Comparison of ENCODE assay signal across 14 cellular contexts in genomic region chr5:90877049-90877448, GRCh38.
DNase-seq lines count a peak whose midpoint lies in the region; ATAC-seq and TF ChIP-seq lines count a peak whose summit lies in the region.
"Had no signal": no experiment of that assay in that cellular context is flagged by ENCODE, and none has a peak within 500 bp of the region (broad histone marks: within the 10 kb centered on the region; RNA-seq: fewer than 3 reads in every experiment).

No MANE protein-coding gene starts in this region.

- H3K27ac ChIP-seq in GM23338 (ENCODE audit: low read depth), result no peak overlapping the region
- H3K27ac ChIP-seq in mesenchymal stem cell (ENCODE audit: low read length, poor library complexity, severe bottlenecking), result peak overlapping the region; percentile 34
- H3K27ac ChIP-seq in smooth muscle cell (ENCODE audit: low read depth), result peak overlapping the region; percentile 95
- H3K27ac ChIP-seq in WERI-Rb-1, result no peak overlapping the region

- H3K4me1 ChIP-seq in GM23338 (ENCODE audit: insufficient read depth) (peaks cover 23% of the 10 kb centered on the region), mesenchymal stem cell (ENCODE audit: control insufficient read depth, insufficient read depth, low read depth, low read length) (peaks cover 8% of the 10 kb centered on the region), smooth muscle cell (ENCODE audit: low read depth) (peaks cover 44% of the 10 kb centered on the region)

- H3K9me3 ChIP-seq in mesenchymal stem cell (ENCODE audit: control insufficient read depth, low read length) (no peaks in the 10 kb centered on the region), smooth muscle cell (replicated peaks; ENCODE audit: low read depth) (no peaks in the 10 kb centered on the region), WERI-Rb-1 (ENCODE audit: severe bottlenecking) (no peaks in the 10 kb centered on the region)

- DNase-seq in GM23338 (ENCODE audit: low spot score) (no peak), amniotic epithelial cell (ENCODE audit: low read depth) (peak; percentile 16), mesenchymal stem cell (no peak), smooth muscle cell (lab: John Stamatoyannopoulos, UW; ENCODE audit: unreplicated experiment) (no peak), dedifferentiated amniotic fluid mesenchymal stem cell (ENCODE audit: extremely low spot score) (no peak), WERI-Rb-1 (no peak), GM10248 (ENCODE audit: extremely low spot score) (no peak)
- DNase-seq: CD8-positive, alpha-beta T cell; COR-L47; DND-41; GDM1; HCEC 1CT; HFFc6 had no signal

- H4K20me1 ChIP-seq in GM23338 (replicated peaks; ENCODE audit: insufficient read depth) (no peaks in the 10 kb centered on the region), smooth muscle cell (ENCODE audit: low read depth) (no peaks in the 10 kb centered on the region)

- H3F3A ChIP-seq in GM23338 (replicated peaks; ENCODE audit: low read depth) (no peaks in the 10 kb centered on the region), smooth muscle cell (ENCODE audit: low read depth) (peaks cover 15% of the 10 kb centered on the region)

- peaks cover 41% of the 10 kb centered on the region for H3K4me1 Mint-ChIP-seq in GM23338

- H4K91ac ChIP-seq in mesenchymal stem cell (ENCODE audit: low read length), result no peak overlapping the region

- peaks cover 18% of the 10 kb centered on the region; the same call in 2 of the 3 replicates for H3K36me3 Mint-ChIP-seq in GM23338 (ENCODE audit: low read depth)
- H3K36me3 Mint-ChIP-seq: CD14-positive monocyte; CD8-positive, alpha-beta T cell had no signal

- H2BK12ac ChIP-seq in mesenchymal stem cell (ENCODE audit: low read length in 2 of 2), result peak overlapping the region in 1 of 2 experiments; percentile 96

- H2AK5ac ChIP-seq in mesenchymal stem cell (ENCODE audit: low read length, severe bottlenecking), result no peak overlapping the region

- H2BK15ac ChIP-seq in mesenchymal stem cell (ENCODE audit: low read depth, poor library complexity, severe bottlenecking), result no peak overlapping the region

- WGBS in mesenchymal stem cell, result 100% methylated on average over 2 of the region's 2 CpGs
- 44% methylated on average over 2 of the region's 2 CpGs for WGBS in smooth muscle cell (ENCODE audit: low lambda C conversion rate)

- H3K4me2 ChIP-seq in GM23338 (no peak overlapping the region), mesenchymal stem cell (ENCODE audit: low read length, poor library complexity, severe bottlenecking) (no peak overlapping the region), smooth muscle cell (peak overlapping the region; percentile 68)

- no peak overlapping the region for H4K8ac ChIP-seq in mesenchymal stem cell (ENCODE audit: low read length)

- 0 out of 2 replicates have a peak overlapping the region, but pooled peaks have one; percentile 11 for H3K27ac Mint-ChIP-seq in GM23338
- H3K27ac Mint-ChIP-seq: CD14-positive monocyte; CD8-positive, alpha-beta T cell; HFFc6 had no signal

- TF ChIP-seq CTCF in GM23338 (conservative IDR thresholded peaks at IDR 0.05; ENCODE audit: low read depth in 2 of 2) (no peak), smooth muscle cell (IDR thresholded peaks at IDR 0.05; ENCODE audit: borderline replicate concordance, insufficient read depth, poor library complexity, severe bottlenecking) (no peak), WERI-Rb-1 (IDR thresholded peaks at IDR 0.05; ENCODE audit: low read depth, low read length) (no peak), GM10248 (IDR thresholded peaks at IDR 0.05; ENCODE audit: control extremely low read depth, extremely low read depth, low read depth, missing control alignments) (no peak)

- H3K27me3 ChIP-seq in GM23338 (ENCODE audit: insufficient read depth) (no peaks in the 10 kb centered on the region), mesenchymal stem cell (ENCODE audit: control insufficient read depth in 1 of 2, insufficient read depth in 1 of 2, low read length in 2 of 2) (peaks cover 0 to 3% of the 10 kb centered on the region in 2 experiments), smooth muscle cell (ENCODE audit: low read depth) (no peaks in the 10 kb centered on the region), WERI-Rb-1 (ENCODE audit: insufficient read depth, low read depth, severe bottlenecking) (no peaks in the 10 kb centered on the region)

- H2AFZ ChIP-seq in GM23338 (no peak overlapping the region), mesenchymal stem cell (ENCODE audit: low read depth, low read length) (no peak overlapping the region), smooth muscle cell (ENCODE audit: low read depth) (no peak overlapping the region)

- no peaks in the 10 kb centered on the region for H3K9me3 Mint-ChIP-seq in GM23338
- H3K9me3 Mint-ChIP-seq: CD14-positive monocyte; CD8-positive, alpha-beta T cell; HFFc6 had no signal

- CTCF ChIA-PET in GM10248 (lab: Yijun Ruan, JAX), result interaction anchor here (1.3 to 2.6 kb wide), 2 partner anchors 11 to 12 kb away, joined by 3 to 10 read pairs; no protein-coding TSS in a partner anchor

- POLR2A ChIA-PET in GM10248 (lab: Yijun Ruan, JAX), result no interaction called here

- H2BK120ac ChIP-seq in mesenchymal stem cell (ENCODE audit: low read depth, low read length), result no peak overlapping the region

- H3K9ac ChIP-seq in mesenchymal stem cell (ENCODE audit: low read length) (no peak overlapping the region), smooth muscle cell (ENCODE audit: low read depth) (peak overlapping the region; percentile 77)

- H3K27me3 Mint-ChIP-seq in GM23338 (ENCODE audit: insufficient read depth, low read depth, poor library complexity), result peaks cover 4% of the 10 kb centered on the region

- H3K14ac ChIP-seq in mesenchymal stem cell (ENCODE audit: low read length in 2 of 2), result no peak overlapping the region

- no peaks in the 10 kb centered on the region for H3K79me2 ChIP-seq in GM23338 (replicated peaks; ENCODE audit: insufficient read depth)
- no peaks in the 10 kb centered on the region for H3K79me2 ChIP-seq in smooth muscle cell (ENCODE audit: low read depth)

- H3K79me1 ChIP-seq in mesenchymal stem cell (replicated peaks; ENCODE audit: low read length, poor library complexity, severe bottlenecking), result no peaks in the 10 kb centered on the region

- H3K4me3 ChIP-seq in GM23338, result no peak overlapping the region
- H3K4me3 ChIP-seq in mesenchymal stem cell (ENCODE audit: insufficient read depth in 1 of 2, low read depth in 1 of 2, low read length in 2 of 2), result no peak overlapping the region
- H3K4me3 ChIP-seq in smooth muscle cell, result no peak overlapping the region
- H3K4me3 ChIP-seq in WERI-Rb-1 (ENCODE audit: low read depth, low read length), result no peak overlapping the region

- no peak overlapping the region for H3K23ac ChIP-seq in mesenchymal stem cell (ENCODE audit: low read length in 2 of 2)

- no peak for ATAC-seq in GM23338
- ATAC-seq: CD8-positive, alpha-beta T cell had no signal

- peak overlapping the region in 1 of 2 experiments; percentile 63 for H3K4ac ChIP-seq in mesenchymal stem cell (ENCODE audit: low read depth in 1 of 2, low read length in 2 of 2)

- H3K36me3 ChIP-seq in GM23338 (ENCODE audit: insufficient read depth) (no peaks in the 10 kb centered on the region), mesenchymal stem cell (ENCODE audit: control insufficient read depth in 1 of 2, insufficient read depth in 2 of 2, low read depth in 1 of 2, low read length in 2 of 2) (no peaks in the 10 kb centered on the region), smooth muscle cell (ENCODE audit: low read depth) (no peaks in the 10 kb centered on the region), WERI-Rb-1 (peaks cover 5% of the 10 kb centered on the region; the same call in 1 of the 2 replicates)

- H3K18ac ChIP-seq in mesenchymal stem cell (ENCODE audit: low read depth in 1 of 2, low read length in 2 of 2), result no peak overlapping the region

- H3K9me2 ChIP-seq in GM23338 (ENCODE audit: insufficient read depth), result no peaks in the 10 kb centered on the region

- H3K4me3 Mint-ChIP-seq in GM23338, result no peak overlapping the region
- H3K4me3 Mint-ChIP-seq: CD14-positive monocyte; CD8-positive, alpha-beta T cell; HFFc6 had no signal

- no peak overlapping the region for H2BK5ac ChIP-seq in mesenchymal stem cell (ENCODE audit: low read depth, low read length, poor library complexity, severe bottlenecking)

TF ChIP-seq in GM23338, 12 proteins besides CTCF, POLR2A, EP300 and RAD21 (continues in another document):
- TF ChIP-seq POLR2AphosphoS5 (IDR thresholded peaks at IDR 0.05; ENCODE audit: low read depth) (no peak), STAT1 (IDR thresholded peaks at IDR 0.05; ENCODE audit: unreplicated experiment) (no peak), CREB1 (CRISPR knock-in tag; IDR thresholded peaks at IDR 0.05; ENCODE audit: low read depth) (no peak)

Comparison
In these comparisons a context has a peak if more than half of its experiments do, and no peak if none do; other contexts are left out.
1. H3K27ac ChIP-seq: peak in mesenchymal stem cell (single experiment) and smooth muscle cell (single experiment); none in GM23338 (single experiment) and WERI-Rb-1 (single experiment).